ENCODE assay signal across 8 cellular contexts in the genomic region with DNA sequence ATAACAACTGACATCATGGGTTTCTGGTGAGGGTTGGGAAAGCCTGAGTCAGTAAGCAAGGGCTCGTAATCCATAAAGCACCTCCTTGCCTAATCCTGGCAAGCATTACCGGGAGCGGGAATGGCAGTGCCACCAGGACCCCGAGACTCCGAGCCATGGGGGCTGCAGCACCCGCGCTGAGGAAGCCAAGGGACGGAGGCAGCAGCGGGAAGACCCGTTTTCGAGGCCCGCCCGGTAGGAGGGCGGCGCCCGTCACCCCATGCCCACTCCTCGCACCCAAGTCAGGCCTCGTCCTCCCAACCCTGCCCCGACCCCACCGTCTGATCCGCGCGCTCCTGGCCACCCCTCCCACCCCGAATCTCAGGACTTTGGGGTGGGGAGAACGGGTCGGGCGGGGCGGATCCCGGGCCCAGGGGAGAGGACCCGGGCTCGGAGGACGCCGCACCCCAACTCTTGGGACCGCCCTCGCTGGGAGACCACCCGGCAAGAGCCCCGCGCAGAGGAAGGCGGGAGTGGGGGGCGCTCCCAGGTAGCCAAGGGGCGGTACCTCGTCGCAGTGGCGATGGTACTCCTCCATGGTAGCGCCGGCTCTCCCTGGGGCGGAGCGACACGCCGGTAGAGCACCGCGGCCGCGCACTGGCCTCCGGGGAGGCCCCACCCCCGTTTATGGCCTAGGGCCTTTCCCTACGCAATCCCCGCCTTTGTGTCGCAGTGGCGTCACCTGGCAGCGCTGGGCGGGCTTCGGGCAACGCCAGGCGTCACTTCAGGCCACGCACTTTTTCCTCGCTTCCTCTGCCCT. TPM values are rescaled to one million over a fixed set of nuclear protein-coding genes. Genes with fewer than 3 reads are reported as not detected.
A peak's percentile ranks its signal among the peaks of the same experiment; 100 is the strongest.
DNase-seq lines count a peak whose midpoint lies in the region; ATAC-seq, FAIRE-seq and TF ChIP-seq lines count a peak whose summit lies in the region.

A gene with protein sequence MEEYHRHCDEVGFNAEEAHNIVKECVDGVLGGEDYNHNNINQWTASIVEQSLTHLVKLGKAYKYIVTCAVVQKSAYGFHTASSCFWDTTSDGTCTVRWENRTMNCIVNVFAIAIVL (minus strand): TSS at position 638 of the 799 bp plus-strand sequence. CDS start 61 bp downstream, at position 577.

- TF ChIP-seq POLR2A in GM10847 (IDR thresholded peaks at IDR 0.05; ENCODE audit: extremely low read depth, insufficient read length), result peak; percentile 24

- H3K4me3 ChIP-seq in right atrium auricular region (peak within 1 kb of the TSS; percentile 67 to 77), psoas muscle (peak within 1 kb of the TSS; percentile 81)

- H3K36me3 ChIP-seq in right atrium auricular region (no peaks in the 10 kb centered on the region), psoas muscle (ENCODE audit: insufficient read depth in 1 of 2, low read depth in 1 of 2) (no peaks in the 10 kb centered on the region)

- no peaks in the 10 kb centered on the region for H3K9me3 ChIP-seq in right atrium auricular region
- no peaks in the 10 kb centered on the region for H3K9me3 ChIP-seq in psoas muscle

- H3K27me3 ChIP-seq in right atrium auricular region (no peaks in the 10 kb centered on the region), psoas muscle (ENCODE audit: insufficient read depth in 3 of 3, low read length in 2 of 3) (peaks cover 0 to 7% (median 0%) of the 10 kb centered on the region in 3 donors)

- peak; percentile 70 for DNase-seq in NCI-H128 (lab: John Stamatoyannopoulos, UW; ENCODE audit: unreplicated experiment)
- DNase-seq in T-helper 2 cell, result peak; percentile 55 to 89 (median 71)
- DNase-seq in anterior cingulate cortex (lab: John Stamatoyannopoulos, UW), result peak in 56 of 58 donors; percentile 3 to 71 (median 46)
- DNase-seq in right atrium auricular region (ENCODE audit: low spot score), result peak; percentile 82
- DNase-seq in psoas muscle, result peak; percentile 83 to 87
- peak; percentile 71 for DNase-seq in urothelium cell line (ENCODE audit: low spot score)

- TF ChIP-seq CTCF in right atrium auricular region (IDR thresholded peaks at IDR 0.05), result no peak
- no peak for TF ChIP-seq CTCF in psoas muscle (IDR thresholded peaks at IDR 0.05)

- H3K27ac ChIP-seq in right atrium auricular region (peak within 1 kb of the TSS; percentile 85 to 89), psoas muscle (peak within 1 kb of the TSS; percentile 77)

- no peak for FAIRE-seq in urothelium cell line (lab: Jason Lieb, UNC)

- ATAC-seq in HG02588 (IDR thresholded peaks at IDR 0.05; ENCODE audit: unreplicated experiment) (peak; percentile 100), psoas muscle (peak; percentile 96 to 99 (median 99))

- H3K4me1 ChIP-seq in right atrium auricular region, result no peaks in the 10 kb centered on the region
- no peaks in the 10 kb centered on the region for H3K4me1 ChIP-seq in psoas muscle

- 0 to 34% (median 1%) methylated on average over 32 to 67 of the region's 67 CpGs for WGBS in psoas muscle, 3 donors

- intact Hi-C loops in psoas muscle (cut with DNase I), result no loop called here

RNA-seq across cellular contexts. Expression of the gene that starts here (rescaled TPM):
- total RNA-seq in right atrium auricular region, result 10 to 100 TPM; 20.9 to 25.9 TPM
- total RNA-seq in psoas muscle, result 10 to 100 TPM; 12.8 to 16.9 (median 14.5) TPM
- polyA plus RNA-seq in psoas muscle, result 10 to 100 TPM in 2 of 3 donors, 1 to 10 TPM in 1; 9.1 to 12.5 (median 11.2) TPM

Comparison
In these comparisons a context has a peak if more than half of its experiments do, and no peak if none do; other contexts are left out.
1. Peak in every context shown above with its lines: DNase-seq, ATAC-seq, H3K4me3 ChIP-seq and H3K27ac ChIP-seq.